ENCODE assay signal across 9 cellular contexts in genomic region chr12:78865297-78865955, GRCh38. TPM values are rescaled to one million over a fixed set of nuclear protein-coding genes. Genes with fewer than 3 reads are reported as not detected.
DNase-seq lines count a peak whose midpoint lies in the region; ATAC-seq and TF ChIP-seq lines count a peak whose summit lies in the region.
"Had no signal": no experiment of that assay in that cellular context is flagged by ENCODE, and none has a peak within 500 bp of the region (broad histone marks: within the 10 kb centered on the region; RNA-seq: fewer than 3 reads in every experiment).

No MANE protein-coding gene starts in this region.

- H3K4me2 ChIP-seq in GM23248 (ENCODE audit: unreplicated experiment): peak overlapping the region; percentile 98

- no peaks in the 10 kb centered on the region for H3K79me2 ChIP-seq in GM23248 (ENCODE audit: insufficient read depth)

- peak overlapping the region; percentile 99 for H2AFZ ChIP-seq in GM23248

- no peak for TF ChIP-seq CTCF in esophagus muscularis mucosa (IDR thresholded peaks at IDR 0.05)

- WGBS in GM23248 (ENCODE audit: low coverage in 1 of 2, low lambda C conversion rate in 2 of 2, missing lambda C conversion rate in 2 of 2), 2 experiments: 10 to 13% methylated on average over 9 to 11 of the region's 11 CpGs
- WGBS in esophagus muscularis mucosa: 20% methylated on average over 11 of the region's 11 CpGs

- H3K27ac ChIP-seq in GM23248 (no peak overlapping the region), esophagus muscularis mucosa (replicated peaks in 1 of 4) (no peak overlapping the region), rectal smooth muscle tissue (ENCODE audit: low read depth, low read length) (no peak overlapping the region)

- intact Hi-C loops in esophagus muscularis mucosa (cut with DNase I): no loop called here

- TF ChIP-seq POLR2A in esophagus muscularis mucosa (IDR thresholded peaks at IDR 0.05; ENCODE audit: low read depth): no peak

- no peaks in the 10 kb centered on the region for H3F3A ChIP-seq in GM23248 (ENCODE audit: insufficient read depth)

- no peak for TF ChIP-seq EP300 in esophagus muscularis mucosa (IDR thresholded peaks at IDR 0.05)

- H3K36me3 ChIP-seq in GM23248 (ENCODE audit: low read depth) (no peaks in the 10 kb centered on the region), esophagus muscularis mucosa (no peaks in the 10 kb centered on the region), rectal smooth muscle tissue (ENCODE audit: control insufficient read depth, insufficient read depth, low read length) (no peaks in the 10 kb centered on the region)

- no peak for ATAC-seq in GM18861 (IDR thresholded peaks at IDR 0.05; ENCODE audit: unreplicated experiment)
- ATAC-seq in GM18873 (IDR thresholded peaks at IDR 0.05; ENCODE audit: low FRiP score, unreplicated experiment): no peak
- ATAC-seq in GM21576 (IDR thresholded peaks at IDR 0.05; ENCODE audit: unreplicated experiment): no peak
- ATAC-seq: activated naive CD4-positive, alpha-beta T cell treated with anti-CD3 and anti-CD28 coated beads, Interleukin-2, amount 50 U/mL, for 72 hours had no signal

- no peaks in the 10 kb centered on the region for H3K9me2 ChIP-seq in GM23248 (ENCODE audit: insufficient read depth)

- H3K4me1 ChIP-seq in GM23248 (ENCODE audit: insufficient read depth) (no peaks in the 10 kb centered on the region), esophagus muscularis mucosa (peaks cover 16 to 22% (median 21%) of the 10 kb centered on the region in 4 donors), rectal smooth muscle tissue (ENCODE audit: control insufficient read depth, insufficient read depth, low read length) (no peaks in the 10 kb centered on the region)

- no peaks in the 10 kb centered on the region for H3K9me3 ChIP-seq in GM23248 (ENCODE audit: low read depth)
- no peaks in the 10 kb centered on the region for H3K9me3 ChIP-seq in esophagus muscularis mucosa

- H3K4me3 ChIP-seq in GM23248 (peak overlapping the region; percentile 94), esophagus muscularis mucosa (peak overlapping the region; percentile 49 to 60 (median 52)), rectal smooth muscle tissue (ENCODE audit: low read length) (peak overlapping the region; percentile 53)

- no peaks in the 10 kb centered on the region for H4K20me1 ChIP-seq in GM23248 (ENCODE audit: insufficient read depth)

- DNase-seq in GM23248: no peak
- peak; percentile 70 for DNase-seq in NCI-H748 (lab: John Stamatoyannopoulos, UW; ENCODE audit: unreplicated experiment)
- no peak for DNase-seq in esophagus muscularis mucosa (ENCODE audit: extremely low spot score)
- DNase-seq in NK-92 (lab: John Stamatoyannopoulos, UW; ENCODE audit: unreplicated experiment): no peak

- H3K27me3 ChIP-seq in GM23248 (replicated peaks; ENCODE audit: insufficient read depth) (no peaks in the 10 kb centered on the region), esophagus muscularis mucosa (peaks cover 0 to 35% (median 10%) of the 10 kb centered on the region in 4 donors), rectal smooth muscle tissue (ENCODE audit: control insufficient read depth, insufficient read depth, low read length) (no peaks in the 10 kb centered on the region)

- in situ Hi-C loops in GM23248 (cut with MboI): no loop called here

- peak overlapping the region; percentile 27; the same call in 1 of the 2 replicates for H3K9ac ChIP-seq in GM23248
- H3K9ac ChIP-seq in rectal smooth muscle tissue (ENCODE audit: low read length): no peak overlapping the region

RNA-seq across cellular contexts. Expression of gene SYT1, which starts 0.9 kb away (rescaled TPM):
- total RNA-seq in GM23248 (2014; rRNA removed; shearing (Covaris generic)): 2.4 and 3.0 TPM in 2 replicates
- 1.7 and 2.3 TPM in 2 replicates for polyA plus RNA-seq in GM23248 (2016; fragmentation: Nextera tagmentation; extraction: Ambion mirVana)
- total RNA-seq in esophagus muscularis mucosa: 1 to 10 TPM; 4.1 to 10.0 (median 6.7) TPM
- total RNA-seq: activated naive CD4-positive, alpha-beta T cell treated with anti-CD3 and anti-CD28 coated beads, Interleukin-2, amount 50 U/mL, for 72 hours had no signal
